Comparison of ENCODE assay signal across 10 cellular contexts in the genomic region with DNA sequence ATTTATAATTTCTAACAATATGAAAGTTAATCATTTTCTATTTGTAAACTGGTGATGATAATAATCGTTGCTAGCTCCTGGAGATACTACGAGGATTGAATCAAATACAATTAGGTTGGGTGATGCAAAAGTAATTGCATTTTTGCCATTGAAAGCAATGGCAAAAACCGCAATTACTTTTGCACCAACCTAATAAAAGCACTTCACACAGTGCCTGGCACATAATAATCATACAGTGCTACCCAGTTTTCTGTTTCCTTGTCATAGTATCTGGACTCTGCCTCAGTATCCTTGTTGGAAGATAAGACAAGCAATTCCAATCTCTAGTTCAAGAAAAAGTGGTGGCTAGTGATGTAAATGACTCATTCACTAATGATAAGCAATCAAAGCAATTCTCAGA.
"Had no signal": no experiment of that assay in that cellular context is flagged by ENCODE, and none has a peak within 500 bp of the region (broad histone marks: within the 10 kb centered on the region; RNA-seq: fewer than 3 reads in every experiment).

No MANE protein-coding gene starts in this region.

- H3K4me2 ChIP-seq: GM23338, KMS-11 had no signal

- H2AFZ ChIP-seq: GM23338 had no signal

- H3K9ac ChIP-seq: KMS-11 had no signal

- H3K27me3 Mint-ChIP-seq: IgD-negative memory B cell had no signal

- H3K27ac ChIP-seq: KMS-11 had no signal

- H3K27ac Mint-ChIP-seq: GM23338, H9, HFFc6, IgD-negative memory B cell had no signal

- H3K9me3 Mint-ChIP-seq: GM23338, H9 had no signal

- ATAC-seq: GM23338 had no signal

- H3K4me3 Mint-ChIP-seq: GM23338, H9, HFFc6, IgD-negative memory B cell had no signal

- DNase-seq: H9, HCEC 1CT, HFFc6, KBM-7 had no signal

- FAIRE-seq: H1, H54, HTR-8/SVneo had no signal

- H3K4me3 ChIP-seq: GM23338 had no signal

- H3K4me1 Mint-ChIP-seq: GM23338, H9, IgD-negative memory B cell had no signal

- H3K36me3 Mint-ChIP-seq: IgD-negative memory B cell had no signal
